Comparison of ENCODE assay signal across 1 cellular context in the genomic region with DNA sequence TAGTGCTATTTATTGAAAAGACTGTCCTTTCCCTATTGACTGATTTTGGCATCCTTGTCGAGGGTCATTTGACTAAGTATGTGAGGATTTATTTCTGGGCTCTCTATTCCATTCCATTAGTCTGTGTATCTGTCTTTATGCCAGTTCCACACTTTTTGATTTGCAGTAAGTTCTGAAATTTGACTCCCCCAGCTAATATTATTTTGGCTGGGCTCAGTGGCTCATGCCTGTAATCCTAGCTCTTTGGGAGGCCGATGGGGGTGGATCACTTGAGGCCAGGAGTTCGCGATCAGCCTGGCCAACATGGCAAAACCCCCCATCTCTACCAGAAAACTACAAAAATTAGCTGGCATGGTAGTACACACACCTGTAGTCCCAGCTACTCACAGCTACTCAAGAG.
TF ChIP-seq lines count a peak whose summit lies in the region.

No MANE protein-coding gene starts in this region.

TF ChIP-seq in SK-N-SH treated with all-trans-retinoic acid at 6 μM for 48 hours, 23 proteins besides CTCF, POLR2A, EP300 and RAD21 (continued from another document):
- TF ChIP-seq ZNF565 (CRISPR knock-in tag; conservative IDR thresholded peaks at IDR 0.05; ENCODE audit: low read depth) (no peak), ZFP3 (CRISPR knock-in tag; IDR thresholded peaks at IDR 0.05) (no peak)
